10 cellular contexts compared by ENCODE assay signal in the genomic region with DNA sequence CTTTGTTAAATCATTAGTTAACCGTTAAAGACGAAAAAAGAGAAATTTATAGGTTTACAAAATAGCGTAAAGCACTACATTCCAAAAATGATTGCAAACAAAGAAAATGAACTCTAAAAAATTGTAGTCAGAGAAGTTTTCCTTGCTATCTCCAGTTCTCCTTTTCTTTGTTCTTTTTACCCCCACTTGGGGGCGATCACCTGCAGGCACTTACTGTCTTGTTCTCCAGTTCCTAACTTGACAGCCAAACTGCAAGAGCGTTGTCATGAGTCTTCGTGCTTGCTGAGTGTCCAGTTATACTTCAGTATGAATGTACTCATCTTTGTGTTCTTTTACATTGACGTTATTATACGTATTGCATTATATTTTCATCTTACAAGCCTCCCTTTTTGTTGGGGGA. TPM values are rescaled to one million over a fixed set of nuclear protein-coding genes. Genes with fewer than 3 reads are reported as not detected.
DNase-seq lines count a peak whose midpoint lies in the region; ATAC-seq, FAIRE-seq and TF ChIP-seq lines count a peak whose summit lies in the region.
"Had no signal": no experiment of that assay in that cellular context is flagged by ENCODE, and none has a peak within 500 bp of the region (broad histone marks: within the 10 kb centered on the region; RNA-seq: fewer than 3 reads in every experiment).

No MANE protein-coding gene starts in this region.

- 84% methylated on average over 8 of the region's 8 CpGs for whole genome bisulfite sequencing in A549 (ENCODE audit: missing lambda C conversion rate)

- TF ChIP-seq EP300 in A549 (IDR thresholded peaks at IDR 0.05): no peak

- peak in 1 of 2 experiments; percentile 30; a peak in 2 of 5 replicates for TF ChIP-seq RAD21 in A549 (conservative IDR thresholded peaks at IDR 0.05 in 1 of 2, IDR thresholded peaks at IDR 0.05 in 1 of 2)

- no peak for FAIRE-seq in A549 (lab: Jason Lieb, UNC)
- no peak for FAIRE-seq in RCC 7860 (lab: Jason Lieb, UNC)

- H3K36me3 ChIP-seq in GM06990 (ENCODE audit: control insufficient read depth, insufficient read depth, low read length): peaks cover 21% of the 10 kb centered on the region
- H3K36me3 ChIP-seq in OCI-LY7 (ENCODE audit: insufficient read depth, low read length): peaks cover 100% of the 10 kb centered on the region

- ATAC-seq in A549 (peak in 1 of 2 experiments; percentile 51; a peak in 3 of 6 replicates), GM18520 (IDR thresholded peaks at IDR 0.05; ENCODE audit: unreplicated experiment) (no peak), GM19035 (IDR thresholded peaks at IDR 0.05; ENCODE audit: unreplicated experiment) (no peak)

- H3K4me3 ChIP-seq in A549: no peak overlapping the region
- no peak overlapping the region for H3K4me3 ChIP-seq in GM06990 (replicated peaks; ENCODE audit: low read depth, low read length)
- no peak overlapping the region for H3K4me3 ChIP-seq in OCI-LY7 (ENCODE audit: low read depth, low read length, poor library complexity, severe bottlenecking)
- no peak overlapping the region for H3K4me3 ChIP-seq in fibroblast of pulmonary artery (replicated peaks; ENCODE audit: low read depth, low read length)

- intact Hi-C loops in OCI-LY7 (cut with micrococcal nuclease; ENCODE audit: unreplicated experiment): no loop called here

- H3K79me2 ChIP-seq in OCI-LY7 (ENCODE audit: insufficient read depth, low read depth, low read length): peaks cover 18% of the 10 kb centered on the region; the same call in 1 of the 2 replicates

- CTCF ChIA-PET in A549 (lab: Yijun Ruan, JAX) (interaction anchor here (0.6 to 2.1 kb wide), 10 partner anchors 11 to 158 kb away, joined by 3 to 7 read pairs (median 5); no protein-coding TSS in a partner anchor), OCI-LY7 (lab: Charles Lee; ENCODE audit: unreplicated experiment) (no interaction called here)

- TF ChIP-seq CTCF in A549 (IDR thresholded peaks at IDR 0.05): peak; percentile 27; the same call in 1 of the 3 replicates
- peak; percentile 35 for TF ChIP-seq CTCF in GM06990 (IDR thresholded peaks at IDR 0.05; ENCODE audit: insufficient read depth, low read length, poor library complexity, severe bottlenecking)
- peak; percentile 81 for TF ChIP-seq CTCF in OCI-LY7 (conservative IDR thresholded peaks at IDR 0.05; ENCODE audit: low read length)
- peak; percentile 42 for TF ChIP-seq CTCF in fibroblast of pulmonary artery (IDR thresholded peaks at IDR 0.05; ENCODE audit: low read length, missing control alignments)

- peak in 1 of 2 experiments; percentile 51 for DNase-seq in A549 (ENCODE audit: low read depth in 1 of 2, low spot score in 1 of 2)
- no peak for DNase-seq in GM06990 (ENCODE audit: extremely low read depth, insufficient read length)
- peak; percentile 25 for DNase-seq in OCI-LY7 (ENCODE audit: low spot score)
- no peak for DNase-seq in fibroblast of pulmonary artery (ENCODE audit: low read depth)
- DNase-seq in RCC 7860 (ENCODE audit: low spot score): no peak
- DNase-seq in SHP77 (lab: John Stamatoyannopoulos, UW): no peak
- DNase-seq: hypothalamus, NCI-H1105 treated with DMSO at 0.1 percent for 48 hours had no signal

- H3K4me2 ChIP-seq in A549: no peak overlapping the region
- no peak overlapping the region for H3K4me2 ChIP-seq in OCI-LY7 (ENCODE audit: low read length)

- BruUV-seq in OCI-LY7 (replicated peaks; lab: Mats Ljungman, UMichigan): no TSS peak

- H3K27ac ChIP-seq in A549 (no peak overlapping the region), OCI-LY7 (ENCODE audit: low read depth, low read length, poor library complexity, severe bottlenecking) (no peak overlapping the region)

- H2AFZ ChIP-seq in OCI-LY7 (ENCODE audit: low read length): no peak overlapping the region

- TF ChIP-seq POLR2A in A549 (IDR thresholded peaks at IDR 0.05; ENCODE audit: low read length): no peak

- H3K9me3 ChIP-seq in A549 (peaks cover 11% of the 10 kb centered on the region), OCI-LY7 (ENCODE audit: low read length) (peaks cover 7% of the 10 kb centered on the region)

- H3K4me1 ChIP-seq in A549 (no peaks in the 10 kb centered on the region), OCI-LY7 (ENCODE audit: insufficient read depth, low read length, poor library complexity, severe bottlenecking) (no peaks in the 10 kb centered on the region)

- no peaks in the 10 kb centered on the region for H4K20me1 ChIP-seq in OCI-LY7 (ENCODE audit: insufficient read depth, low read length)

- no peaks in the 10 kb centered on the region for H3K9me2 ChIP-seq in OCI-LY7 (ENCODE audit: insufficient read depth, low read length)

- POLR2A ChIA-PET in A549 (lab: Yijun Ruan, JAX): no interaction called here
- POLR2A ChIA-PET in OCI-LY7 (lab: Charles Lee): interaction anchor here (1.2 to 2.5 kb wide), 3 partner anchors 15 to 30 kb away, joined by 3 to 10 read pairs (median 4); no protein-coding TSS in a partner anchor

- H3K27me3 ChIP-seq in GM06990 (replicated peaks; ENCODE audit: control insufficient read depth, insufficient read depth, low read length): no peaks in the 10 kb centered on the region

TF ChIP-seq in A549, 52 proteins besides CTCF, POLR2A, EP300 and RAD21:
- TF ChIP-seq ZNF302 (CRISPR knock-in tag; IDR thresholded peaks at IDR 0.05) (no peak), HOXB5 (CRISPR knock-in tag; IDR thresholded peaks at IDR 0.05) (no peak), RCOR1 (IDR thresholded peaks at IDR 0.05; ENCODE audit: low read depth, low read length) (no peak), TFCP2L1 (CRISPR knock-in tag; IDR thresholded peaks at IDR 0.05) (no peak), KDM5A (IDR thresholded peaks at IDR 0.05) (no peak), CEBPB (IDR thresholded peaks at IDR 0.05) (no peak), PHF8 (IDR thresholded peaks at IDR 0.05; ENCODE audit: borderline replicate concordance, low read depth) (no peak)
- TF ChIP-seq, protein P1, sequence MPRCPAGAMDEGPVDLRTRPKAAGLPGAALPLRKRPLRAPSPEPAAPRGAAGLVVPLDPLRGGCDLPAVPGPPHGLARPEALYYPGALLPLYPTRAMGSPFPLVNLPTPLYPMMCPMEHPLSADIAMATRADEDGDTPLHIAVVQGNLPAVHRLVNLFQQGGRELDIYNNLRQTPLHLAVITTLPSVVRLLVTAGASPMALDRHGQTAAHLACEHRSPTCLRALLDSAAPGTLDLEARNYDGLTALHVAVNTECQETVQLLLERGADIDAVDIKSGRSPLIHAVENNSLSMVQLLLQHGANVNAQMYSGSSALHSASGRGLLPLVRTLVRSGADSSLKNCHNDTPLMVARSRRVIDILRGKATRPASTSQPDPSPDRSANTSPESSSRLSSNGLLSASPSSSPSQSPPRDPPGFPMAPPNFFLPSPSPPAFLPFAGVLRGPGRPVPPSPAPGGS (IDR thresholded peaks at IDR 0.05): no peak
- TF ChIP-seq, protein P2, sequence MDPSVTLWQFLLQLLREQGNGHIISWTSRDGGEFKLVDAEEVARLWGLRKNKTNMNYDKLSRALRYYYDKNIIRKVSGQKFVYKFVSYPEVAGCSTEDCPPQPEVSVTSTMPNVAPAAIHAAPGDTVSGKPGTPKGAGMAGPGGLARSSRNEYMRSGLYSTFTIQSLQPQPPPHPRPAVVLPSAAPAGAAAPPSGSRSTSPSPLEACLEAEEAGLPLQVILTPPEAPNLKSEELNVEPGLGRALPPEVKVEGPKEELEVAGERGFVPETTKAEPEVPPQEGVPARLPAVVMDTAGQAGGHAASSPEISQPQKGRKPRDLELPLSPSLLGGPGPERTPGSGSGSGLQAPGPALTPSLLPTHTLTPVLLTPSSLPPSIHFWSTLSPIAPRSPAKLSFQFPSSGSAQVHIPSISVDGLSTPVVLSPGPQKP (IDR thresholded peaks at IDR 0.05; ENCODE audit: low read depth, low read length): no peak
- TF ChIP-seq, protein P3, sequence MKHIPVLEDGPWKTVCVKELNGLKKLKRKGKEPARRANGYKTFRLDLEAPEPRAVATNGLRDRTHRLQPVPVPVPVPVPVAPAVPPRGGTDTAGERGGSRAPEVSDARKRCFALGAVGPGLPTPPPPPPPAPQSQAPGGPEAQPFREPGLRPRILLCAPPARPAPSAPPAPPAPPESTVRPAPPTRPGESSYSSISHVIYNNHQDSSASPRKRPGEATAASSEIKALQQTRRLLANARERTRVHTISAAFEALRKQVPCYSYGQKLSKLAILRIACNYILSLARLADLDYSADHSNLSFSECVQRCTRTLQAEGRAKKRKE (CRISPR knock-in tag; IDR thresholded peaks at IDR 0.05; ENCODE audit: low read depth): no peak

RNA-seq across cellular contexts. Expression of a gene that starts 54.5 kb away (rescaled TPM):
- 68.2 and 88.1 TPM in 2 replicates for polyA plus RNA-seq in A549 (2011; rRNA removed)
- polyA plus RNA-seq in A549 (2012; cell fraction: cytosol; rRNA removed): 19.7 and 19.8 TPM in 2 replicates
- polyA plus RNA-seq in A549 (2012; cell fraction: nucleus; rRNA removed): 42.4 and 67.4 TPM in 2 replicates
- 29.5 to 30.2 TPM (median 29.5 TPM) in 3 replicates for polyA plus RNA-seq in A549 (2017; fragmentation: RNase III; extraction: RNeasy Plus Mini Kit Qiagen cat#74134 plus additional on column Dnase treatment)
- polyA minus RNA-seq in A549 (2011; rRNA and poly(A)+ RNA removed): 127 and 129 TPM in 2 replicates
- 133 and 169 TPM in 2 replicates for total RNA-seq in OCI-LY7 (2014; rRNA removed; shearing (Covaris generic))
- total RNA-seq in OCI-LY7 (2022): 213 and 259 TPM in 2 replicates

Comparison
In these comparisons a context has a peak if more than half of its experiments do, and no peak if none do; other contexts are left out.
1. CTCF ChIP-seq: peak in every context shown above with its lines; median percentile 81 in OCI-LY7; 42 in fibroblast of pulmonary artery; 35 in GM06990; 27 in A549.